In the genomic region with DNA sequence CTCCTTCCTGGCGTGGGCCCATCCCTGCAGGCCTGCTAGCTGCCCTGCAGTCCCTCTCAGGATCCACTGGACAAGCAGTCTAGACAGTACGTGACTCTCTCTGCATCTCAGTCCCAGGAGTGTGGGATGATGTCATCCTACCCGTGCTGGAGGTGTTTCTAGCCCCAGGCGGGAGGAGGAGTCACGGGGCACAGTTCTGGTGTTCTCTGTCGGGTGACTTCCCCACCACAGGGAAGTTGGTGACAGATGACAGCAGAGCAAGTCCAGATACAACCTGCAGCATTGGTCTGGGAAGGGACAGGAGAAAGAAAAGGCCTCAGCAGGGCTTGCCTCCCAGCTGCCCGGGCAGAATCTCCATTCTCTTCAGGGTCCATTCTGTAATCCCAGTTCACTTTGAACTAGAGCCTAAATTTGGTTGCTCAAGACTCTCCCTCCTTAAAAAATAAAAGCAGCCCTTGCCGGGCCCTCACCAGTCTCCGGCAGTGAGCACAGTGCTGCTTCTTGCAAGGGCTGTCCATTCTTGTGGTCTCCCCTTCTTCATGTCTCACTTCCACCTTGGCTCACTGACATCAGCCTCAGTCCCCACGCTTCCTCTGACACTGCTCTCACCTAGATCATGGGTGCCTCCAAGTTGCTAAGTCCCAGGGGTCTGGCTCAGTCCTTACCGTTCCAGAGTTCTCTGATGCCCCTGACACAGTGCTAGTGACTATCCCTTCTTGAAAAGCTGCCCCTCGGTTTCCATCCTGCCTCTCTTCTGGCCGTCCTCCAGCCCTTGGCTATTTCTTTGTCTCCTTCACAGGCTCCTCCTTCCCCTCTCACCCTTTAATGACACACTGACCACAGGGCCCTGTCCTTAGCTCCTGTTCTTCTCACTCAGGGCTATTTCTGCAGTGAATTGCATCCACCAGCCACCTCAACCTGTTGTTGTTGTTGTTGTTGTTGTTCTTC, we compare ENCODE assay signal across 7 cellular contexts. TPM values are rescaled to one million over a fixed set of nuclear protein-coding genes. Genes with fewer than 3 reads are reported as not detected.
A peak's percentile ranks its signal among the peaks of the same experiment; 100 is the strongest.
DNase-seq lines count a peak whose midpoint lies in the region; ATAC-seq and TF ChIP-seq lines count a peak whose summit lies in the region.

No MANE protein-coding gene starts in this region.

- peak overlapping the region; percentile 40; the same call in 1 of the 2 replicates for H3K4me2 ChIP-seq in MM.1S (ENCODE audit: low read depth, low read length)

- H3K9me3 Mint-ChIP-seq in activated B cell treated with CpG ODN at 0.5 μM for 24 hours (no peaks in the 10 kb centered on the region), neural crest cell (no peaks in the 10 kb centered on the region)

- 50% methylated on average over 13 of the region's 13 CpGs for WGBS in esophagus muscularis mucosa
- WGBS in aorta, 2 donors: 13 to 17% methylated on average over 13 of the region's 13 CpGs

- POLR2A ChIA-PET in activated B cell treated with CpG ODN at 0.5 μM for 24 hours (lab: Charles Lee): no interaction called here

- ATAC-seq in GM18508 (IDR thresholded peaks at IDR 0.05; ENCODE audit: insufficient read depth, unreplicated experiment) (peak; percentile 95), activated B cell treated with CpG ODN at 0.5 μM for 24 hours (ENCODE audit: low read depth) (peak; percentile 91), aorta (ENCODE audit: low FRiP score) (peak; percentile 65)

- no peak overlapping the region for H3K27ac Mint-ChIP-seq in activated B cell treated with CpG ODN at 0.5 μM for 24 hours
- H3K27ac Mint-ChIP-seq in neural crest cell (ENCODE audit: unreplicated experiment): peak overlapping the region; percentile 88

- H2AFZ ChIP-seq in MM.1S (ENCODE audit: low read length): peak overlapping the region; percentile 42

- H3F3A ChIP-seq in MM.1S (ENCODE audit: insufficient read depth, low read length): no peaks in the 10 kb centered on the region

- H3K27me3 ChIP-seq in MM.1S (replicated peaks; ENCODE audit: insufficient read depth, low read length) (no peaks in the 10 kb centered on the region), esophagus muscularis mucosa (no peaks in the 10 kb centered on the region), aorta (ENCODE audit: control insufficient read depth in 1 of 2, insufficient read depth in 2 of 2, low read length in 1 of 2) (no peaks in the 10 kb centered on the region)

- no peaks in the 10 kb centered on the region for H3K79me2 ChIP-seq in MM.1S (ENCODE audit: low read length)

- no peaks in the 10 kb centered on the region for H3K36me3 ChIP-seq in MM.1S (replicated peaks; ENCODE audit: insufficient read depth, low read length)
- H3K36me3 ChIP-seq in esophagus muscularis mucosa: no peaks in the 10 kb centered on the region
- no peaks in the 10 kb centered on the region for H3K36me3 ChIP-seq in aorta (ENCODE audit: control insufficient read depth in 1 of 2, insufficient read depth in 2 of 2, low read length in 1 of 2)

- no peaks in the 10 kb centered on the region for H3K36me3 Mint-ChIP-seq in activated B cell treated with CpG ODN at 0.5 μM for 24 hours (ENCODE audit: low read depth)
- H3K36me3 Mint-ChIP-seq in neural crest cell (ENCODE audit: low read depth): no peaks in the 10 kb centered on the region

- no peak for TF ChIP-seq EP300 in esophagus muscularis mucosa (IDR thresholded peaks at IDR 0.05)

- DNase-seq in HFF-Myc (ENCODE audit: extremely low read depth, low read depth) (peak; percentile 57), MM.1S (peak; percentile 87), activated B cell treated with CpG ODN at 0.5 μM for 24 hours (no peak), esophagus muscularis mucosa (ENCODE audit: extremely low spot score) (no peak), neural crest cell (ENCODE audit: low read depth, low spot score) (no peak), aorta (peak; percentile 89 to 92)

- peaks cover 2% of the 10 kb centered on the region for H3K4me1 Mint-ChIP-seq in activated B cell treated with CpG ODN at 0.5 μM for 24 hours
- H3K4me1 Mint-ChIP-seq in neural crest cell: peaks cover 5% of the 10 kb centered on the region

- H3K9me2 ChIP-seq in MM.1S (replicated peaks; ENCODE audit: insufficient read depth, low read length): no peaks in the 10 kb centered on the region

- H3K4me3 Mint-ChIP-seq in activated B cell treated with CpG ODN at 0.5 μM for 24 hours (no peak overlapping the region), neural crest cell (no peak overlapping the region)

- H3K27ac ChIP-seq in MM.1S (ENCODE audit: low read length) (no peak overlapping the region), esophagus muscularis mucosa (replicated peaks in 1 of 4) (peak overlapping the region; percentile 16 to 79 (median 55)), aorta (ENCODE audit: low read depth in 1 of 2, low read length in 2 of 2) (peak overlapping the region; percentile 12 to 70)

- no peak for TF ChIP-seq CTCF in HFF-Myc (IDR thresholded peaks at IDR 0.05; ENCODE audit: low read depth, low read length, missing control alignments)
- no peak for TF ChIP-seq CTCF in MM.1S (IDR thresholded peaks at IDR 0.05; ENCODE audit: low read length)
- no peak for TF ChIP-seq CTCF in activated B cell treated with CpG ODN at 0.5 μM for 24 hours (IDR thresholded peaks at IDR 0.05)
- TF ChIP-seq CTCF in esophagus muscularis mucosa (IDR thresholded peaks at IDR 0.05): no peak
- no peak for TF ChIP-seq CTCF in neural crest cell (conservative IDR thresholded peaks at IDR 0.05)

- no peaks in the 10 kb centered on the region for H3K9me3 ChIP-seq in MM.1S (replicated peaks; ENCODE audit: insufficient read depth, low read length)
- no peaks in the 10 kb centered on the region for H3K9me3 ChIP-seq in esophagus muscularis mucosa
- H3K9me3 ChIP-seq in aorta (ENCODE audit: control insufficient read depth, low read length): no peaks in the 10 kb centered on the region

- intact Hi-C loops in activated B cell treated with CpG ODN at 0.5 μM for 24 hours (cut with micrococcal nuclease) (no loop called here), esophagus muscularis mucosa (cut with DNase I) (no loop called here), aorta (cut with DNase I) (loop anchor here (5.0 kb wide), 2 partner anchors 38 to 43 kb away; no protein-coding TSS in a partner anchor)

- peaks cover 11% of the 10 kb centered on the region for H3K27me3 Mint-ChIP-seq in activated B cell treated with CpG ODN at 0.5 μM for 24 hours
- H3K27me3 Mint-ChIP-seq in neural crest cell (ENCODE audit: low read depth): peaks cover 2% of the 10 kb centered on the region

- no peak for TF ChIP-seq POLR2A in esophagus muscularis mucosa (IDR thresholded peaks at IDR 0.05; ENCODE audit: low read depth)

- no peak overlapping the region for H3K9ac ChIP-seq in MM.1S (ENCODE audit: low read length)

- H3K4me3 ChIP-seq in HFF-Myc (replicated peaks; ENCODE audit: low read depth, low read length): no peak overlapping the region
- H3K4me3 ChIP-seq in MM.1S (ENCODE audit: low read length): no peak overlapping the region
- H3K4me3 ChIP-seq in esophagus muscularis mucosa: no peak overlapping the region
- no peak overlapping the region for H3K4me3 ChIP-seq in aorta (ENCODE audit: low read length in 2 of 2)

- H3K4me1 ChIP-seq in MM.1S (ENCODE audit: low read length): peaks cover 20% of the 10 kb centered on the region
- peaks cover 44 to 56% (median 52%) of the 10 kb centered on the region in 4 donors for H3K4me1 ChIP-seq in esophagus muscularis mucosa
- H3K4me1 ChIP-seq in aorta (ENCODE audit: control insufficient read depth in 1 of 2, insufficient read depth in 2 of 2, low read length in 2 of 2): peaks cover 7 to 10% of the 10 kb centered on the region in 2 donors

- no peaks in the 10 kb centered on the region for H4K20me1 ChIP-seq in MM.1S (ENCODE audit: insufficient read depth, low read length)

- CTCF ChIA-PET in activated B cell treated with CpG ODN at 0.5 μM for 24 hours (lab: Charles Lee): no interaction called here

RNA-seq across cellular contexts. Expression of a gene that starts 30.8 kb away (rescaled TPM):
- total RNA-seq in activated B cell treated with CpG ODN at 0.5 μM for 24 hours (not detected in 2 replicates), esophagus muscularis mucosa (under 1 TPM in 1 of 4 donors, not detected in 3; 0.23 TPM), neural crest cell (not detected in 2 replicates), aorta (1 to 10 TPM; 2.0 to 4.1 TPM)
- 1 to 10 TPM in 1 of 2 donors, under 1 TPM in 1; 0.97 to 2.8 TPM for polyA plus RNA-seq in aorta

Comparison
In these comparisons a context has a peak if more than half of its experiments do, and no peak if none do; other contexts are left out.
1. DNase-seq: peak in HFF-Myc (single experiment), MM.1S (single experiment) and aorta (2 of 2); none in activated B cell treated with CpG ODN at 0.5 μM for 24 hours (single experiment), esophagus muscularis mucosa (single experiment) and neural crest cell (single experiment).
2. intact Hi-C loops: an anchor here in aorta (5.0 kb wide); none called in activated B cell treated with CpG ODN at 0.5 μM for 24 hours and esophagus muscularis mucosa.
3. Peak in every context shown above with its lines, with median percentiles within 50 percentile points of each other: ATAC-seq.